8 cellular contexts compared by ENCODE assay signal in the genomic region with DNA sequence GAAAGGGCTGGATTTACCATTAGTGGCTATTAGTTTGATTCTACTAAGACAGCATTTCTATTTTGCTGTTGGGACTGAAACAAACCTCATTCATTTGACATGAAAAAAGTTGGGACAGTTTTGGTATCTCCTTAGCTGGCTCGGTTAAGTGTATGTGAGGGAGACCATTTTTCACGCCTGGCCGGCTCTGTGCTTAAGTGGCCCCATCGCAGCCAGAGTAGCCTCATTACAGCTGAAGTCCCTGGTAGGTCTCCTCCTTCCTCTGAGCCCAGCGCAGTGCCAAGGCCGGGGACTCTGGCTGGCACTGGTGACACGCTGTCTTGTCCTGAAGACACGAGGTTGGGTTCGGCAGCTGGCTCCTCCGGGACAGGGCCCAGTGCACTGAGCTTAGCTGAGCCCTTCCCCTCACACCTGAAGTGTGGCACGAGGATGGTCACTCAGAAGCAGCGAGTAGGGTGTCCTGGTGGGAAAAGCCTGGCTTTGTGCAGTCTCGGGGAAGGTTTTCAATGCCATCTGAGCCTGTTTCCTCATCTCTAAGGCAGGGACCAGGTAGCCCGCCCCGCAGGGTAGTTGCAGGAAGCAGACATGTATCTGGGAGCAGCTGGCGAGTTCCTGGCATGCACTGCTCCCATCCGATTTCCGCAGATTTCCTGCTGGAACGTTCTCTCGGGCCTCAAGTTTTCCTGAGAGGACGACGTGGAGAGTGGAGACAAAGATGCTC.
DNase-seq lines count a peak whose midpoint lies in the region; ATAC-seq and TF ChIP-seq lines count a peak whose summit lies in the region.

No MANE protein-coding gene starts in this region.

- H3K4me3 ChIP-seq in fibroblast of mammary gland (ENCODE audit: control insufficient read depth, low read depth, low read length): peak overlapping the region; percentile 66

- DNase-seq in activated T-cell treated with anti-CD3 and anti-CD28 coated beads for 4 hours (peak; percentile 28), T-helper 9 cell (peak; percentile 9), fibroblast of mammary gland (ENCODE audit: low read depth) (peak; percentile 19), sciatic nerve (ENCODE audit: low spot score) (no peak), NCI-H1694 treated with DMSO at 0.1 percent for 48 hours (lab: John Stamatoyannopoulos, UW) (no peak), type B pancreatic cell (ENCODE audit: extremely low spot score, unreplicated experiment) (no peak)
- no peak for DNase-seq in activated T-cell treated with anti-CD3 and anti-CD28 coated beads, Interleukin-2, amount 50 U/mL, for 48 hours

- H3K9me3 Mint-ChIP-seq in type B pancreatic cell: no peaks in the 10 kb centered on the region

- intact Hi-C loops in sciatic nerve (cut with DNase I): no loop called here

- no peak overlapping the region for H3K27ac Mint-ChIP-seq in type B pancreatic cell

- peak; percentile 12 for ATAC-seq in HG02973 (IDR thresholded peaks at IDR 0.05; ENCODE audit: unreplicated experiment)
- peak; percentile 1 for ATAC-seq in sciatic nerve

- no peaks in the 10 kb centered on the region for H3K36me3 Mint-ChIP-seq in type B pancreatic cell

- peaks cover 4% of the 10 kb centered on the region for H3K4me1 Mint-ChIP-seq in type B pancreatic cell (ENCODE audit: unreplicated experiment)

- TF ChIP-seq CTCF in fibroblast of mammary gland (conservative IDR thresholded peaks at IDR 0.05; ENCODE audit: control insufficient read depth, insufficient read depth, low read depth, low read length) (no peak), type B pancreatic cell (conservative IDR thresholded peaks at IDR 0.05) (no peak)

- H3K4me3 Mint-ChIP-seq in type B pancreatic cell: no peak overlapping the region

- H3K27me3 Mint-ChIP-seq in type B pancreatic cell: peaks cover 11% of the 10 kb centered on the region

Comparison
In these comparisons a context has a peak if more than half of its experiments do, and no peak if none do; other contexts are left out.
1. DNase-seq: peak in activated T-cell treated with anti-CD3 and anti-CD28 coated beads for 4 hours (single experiment), T-helper 9 cell (single experiment) and fibroblast of mammary gland (single experiment); none in activated T-cell treated with anti-CD3 and anti-CD28 coated beads, Interleukin-2, amount 50 U/mL, for 48 hours (0 of 2), sciatic nerve (single experiment), NCI-H1694 treated with DMSO at 0.1 percent for 48 hours (single experiment) and type B pancreatic cell (single experiment).